9 cellular contexts compared by ENCODE assay signal in genomic region chr6:150528648-150529285, GRCh38.
DNase-seq lines count a peak whose midpoint lies in the region; ATAC-seq and TF ChIP-seq lines count a peak whose summit lies in the region.
"Had no signal": no experiment of that assay in that cellular context is flagged by ENCODE, and none has a peak within 500 bp of the region (broad histone marks: within the 10 kb centered on the region; RNA-seq: fewer than 3 reads in every experiment).

No MANE protein-coding gene starts in this region.

- DNase-seq in ACHN, result peak; percentile 38
- DNase-seq in KBM-7, result peak; percentile 12
- peak; percentile 52 for DNase-seq in endothelial cell (ENCODE audit: low spot score)
- no peak for DNase-seq in epidermal melanocyte (ENCODE audit: insufficient read length, low spot score)
- DNase-seq in DMS79 treated with DMSO at 0.1 percent for 48 hours (lab: John Stamatoyannopoulos, UW), result no peak
- DNase-seq in NCI-H446 (lab: John Stamatoyannopoulos, UW), result no peak
- DNase-seq: C1 segment of cervical spinal cord had no signal

- peak overlapping the region; percentile 28 for H3K27ac Mint-ChIP-seq in endothelial cell (ENCODE audit: unreplicated experiment)

- H3K36me3 ChIP-seq in mesodermal cell (ENCODE audit: control insufficient read depth, insufficient read depth, low read length), result no peaks in the 10 kb centered on the region

- 25 to 26% methylated on average over 8 to 9 of the region's 11 CpGs for WGBS in mesodermal cell (ENCODE audit: insufficient coverage in 2 of 2), 2 experiments

- no peaks in the 10 kb centered on the region for H3K36me3 Mint-ChIP-seq in endothelial cell (ENCODE audit: low read depth, unreplicated experiment)

- peaks cover 2% of the 10 kb centered on the region for H3K27me3 Mint-ChIP-seq in endothelial cell (ENCODE audit: unreplicated experiment)

- no peak overlapping the region for H3K4me3 Mint-ChIP-seq in endothelial cell (ENCODE audit: unreplicated experiment)

- no peak overlapping the region for H3K4me3 ChIP-seq in mesodermal cell (ENCODE audit: extremely low read depth, insufficient read depth, low read length, poor library complexity, severe bottlenecking)

- no peak for ATAC-seq in GM18505 (IDR thresholded peaks at IDR 0.05; ENCODE audit: unreplicated experiment)

- no peak for TF ChIP-seq CTCF in endothelial cell (IDR thresholded peaks at IDR 0.05; ENCODE audit: unreplicated experiment)

- peaks cover 11% of the 10 kb centered on the region for H3K4me1 Mint-ChIP-seq in endothelial cell (ENCODE audit: unreplicated experiment)

- H3K9me3 ChIP-seq in mesodermal cell (ENCODE audit: control insufficient read depth, low read length), result no peaks in the 10 kb centered on the region

- no peaks in the 10 kb centered on the region for H3K9me3 Mint-ChIP-seq in endothelial cell (ENCODE audit: unreplicated experiment)

- H3K27ac ChIP-seq in mesodermal cell (ENCODE audit: low read depth, low read length, severe bottlenecking), result peak overlapping the region; percentile 46

- no peak for TF ChIP-seq POLR2A in GM18505 (IDR thresholded peaks at IDR 0.05; ENCODE audit: borderline replicate concordance, extremely low read depth, insufficient read depth, insufficient read length)

- no peaks in the 10 kb centered on the region for H3K4me1 ChIP-seq in mesodermal cell (ENCODE audit: control insufficient read depth, insufficient read depth, low read length, poor library complexity, severe bottlenecking)

- in situ Hi-C loops in ACHN (cut with HindIII; ENCODE audit: low pct_ligation_motif_present, low pct_unique_long_range_greater_than_20kb, low sequenced_read_pairs) (no loop called here), KBM-7 (cut with MboI; ENCODE audit: low pct_unique_long_range_greater_than_20kb, low sequenced_read_pairs) (no loop called here)

Comparison
In these comparisons a context has a peak if more than half of its experiments do, and no peak if none do; other contexts are left out.
1. DNase-seq: peak in ACHN (single experiment), KBM-7 (single experiment) and endothelial cell (single experiment); none in epidermal melanocyte (single experiment), DMS79 treated with DMSO at 0.1 percent for 48 hours (single experiment) and NCI-H446 (0 of 2).